In genomic region chr4:168631241-168632151, GRCh38 we compare ENCODE assay signal across 8 cellular contexts.
DNase-seq lines count a peak whose midpoint lies in the region; ATAC-seq and TF ChIP-seq lines count a peak whose summit lies in the region.

No MANE protein-coding gene starts in this region.

- peak; percentile 33 for TF ChIP-seq CTCF in AG09309 (IDR thresholded peaks at IDR 0.05; ENCODE audit: control insufficient read depth, insufficient read depth, low read depth, low read length, missing control alignments)
- peak; percentile 72 for TF ChIP-seq CTCF in RWPE1 (conservative IDR thresholded peaks at IDR 0.05; ENCODE audit: low read depth)
- peak in 5 of 6 experiments; percentile 19 to 69 (median 35) for TF ChIP-seq CTCF in upper lobe of left lung (IDR thresholded peaks at IDR 0.05)

- peak in 1 of 4 donors; percentile 18 for TF ChIP-seq POLR2A in upper lobe of left lung (IDR thresholded peaks at IDR 0.05)

- DNase-seq in AG09309 (ENCODE audit: low read depth) (no peak), GOT3 (lab: John Stamatoyannopoulos, UW) (peak; percentile 2), RWPE1 (ENCODE audit: low spot score) (peak; percentile 66), epithelial cell of prostate (ENCODE audit: low read depth, low spot score) (no peak), upper lobe of left lung (peak; percentile 54 to 92), cerebellar cortex (ENCODE audit: low spot score) (no peak)

- H3K9me3 ChIP-seq in mesodermal cell (ENCODE audit: control insufficient read depth, low read length) (no peaks in the 10 kb centered on the region), upper lobe of left lung (no peaks in the 10 kb centered on the region)

- CTCF ChIA-PET in RWPE1 (lab: Yijun Ruan, JAX) = interaction anchor here (0.6 to 1.5 kb wide), 9 partner anchors 16 to 180 kb away, joined by 3 to 7 read pairs (median 4); no protein-coding TSS in a partner anchor

- 0 to 1% methylated on average over 33 to 36 of the region's 54 CpGs for WGBS in mesodermal cell (ENCODE audit: insufficient coverage in 2 of 2), 2 experiments
- 1 to 2% methylated on average over 30 to 54 of the region's 54 CpGs for whole genome bisulfite sequencing in upper lobe of left lung, 2 donors

- peak; percentile 90 to 91 for ATAC-seq in upper lobe of left lung (ENCODE audit: low FRiP score in 2 of 2)
- ATAC-seq in GM21390 (IDR thresholded peaks at IDR 0.05; ENCODE audit: unreplicated experiment) = no peak

- H3K27ac ChIP-seq in RWPE1 (peak overlapping the region; percentile 71), epithelial cell of prostate (peak overlapping the region; percentile 62), mesodermal cell (ENCODE audit: low read depth, low read length, severe bottlenecking) (peak overlapping the region; percentile 87), upper lobe of left lung (peak overlapping the region in 3 of 4 donors; percentile 33 to 68 (median 63))

- H3K4me1 ChIP-seq in mesodermal cell (ENCODE audit: control insufficient read depth, insufficient read depth, low read length, poor library complexity, severe bottlenecking) (peaks cover 34% of the 10 kb centered on the region), upper lobe of left lung (peaks cover 9 to 17% (median 13%) of the 10 kb centered on the region in 4 donors)

- H3K36me3 ChIP-seq in mesodermal cell (ENCODE audit: control insufficient read depth, insufficient read depth, low read length) (no peaks in the 10 kb centered on the region), upper lobe of left lung (no peaks in the 10 kb centered on the region)

- POLR2A ChIA-PET in RWPE1 (lab: Yijun Ruan, JAX; ENCODE audit: low non-redundant PET) = no interaction called here

- H3K4me3 ChIP-seq in AG09309 (ENCODE audit: control insufficient read depth, low read depth, low read length) (peak overlapping the region; percentile 44), mesodermal cell (ENCODE audit: extremely low read depth, insufficient read depth, low read length, poor library complexity, severe bottlenecking) (peak overlapping the region; percentile 59), upper lobe of left lung (peak overlapping the region; percentile 27 to 60 (median 47))

- TF ChIP-seq EP300 in upper lobe of left lung (IDR thresholded peaks at IDR 0.05) = no peak

- H3K27me3 ChIP-seq in upper lobe of left lung = peaks cover 0 to 9% (median 0%) of the 10 kb centered on the region in 4 donors

Comparison
In these comparisons a context has a peak if more than half of its experiments do, and no peak if none do; other contexts are left out.
1. DNase-seq: peak in GOT3 (single experiment), RWPE1 (single experiment) and upper lobe of left lung (2 of 2); none in AG09309 (single experiment), epithelial cell of prostate (single experiment) and cerebellar cortex (single experiment).
2. Peak in every context shown above with its lines, with median percentiles within 50 percentile points of each other: H3K4me3 ChIP-seq, CTCF ChIP-seq and H3K27ac ChIP-seq.